ENCODE assay signal across 30 cellular contexts in the genomic region with DNA sequence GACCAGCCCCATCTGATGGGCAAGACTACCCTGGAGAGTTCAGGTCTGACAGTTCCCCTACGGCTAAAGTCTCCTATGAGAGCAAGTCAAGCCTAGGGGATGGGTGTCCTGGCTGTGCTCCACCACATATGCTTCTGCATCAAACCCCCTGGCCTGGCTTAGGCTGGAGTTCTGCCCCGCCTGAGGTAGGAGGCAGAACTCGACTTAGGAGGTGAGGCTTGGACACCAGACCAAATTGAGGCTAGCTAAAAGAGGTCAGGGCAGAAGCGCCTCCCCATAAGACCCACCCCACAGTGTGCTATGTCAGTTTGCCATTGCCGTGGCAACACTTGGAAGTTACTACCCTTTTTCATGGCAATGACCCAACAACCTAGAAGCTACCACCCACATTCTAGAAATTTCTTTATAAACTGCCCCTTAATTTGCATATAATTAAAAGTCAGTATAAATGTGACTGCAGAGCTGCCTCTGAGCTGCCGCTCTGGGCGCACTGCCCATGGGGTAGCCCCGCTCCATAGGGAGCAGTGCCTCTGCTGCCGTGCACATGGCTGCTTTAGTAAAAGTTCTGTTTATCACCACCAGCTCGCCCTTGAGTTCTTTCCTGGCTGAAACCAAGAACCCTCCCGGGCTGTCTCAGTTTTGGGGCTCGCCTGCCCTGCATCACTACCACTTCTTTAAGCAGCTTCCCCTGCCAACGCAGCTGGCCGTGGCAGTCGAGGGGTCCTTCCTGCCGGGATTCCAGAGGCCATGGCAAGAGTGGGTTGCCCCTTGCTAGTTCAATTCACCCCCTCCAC. TPM values are rescaled to one million over a fixed set of nuclear protein-coding genes. Genes with fewer than 3 reads are reported as not detected.
DNase-seq lines count a peak whose midpoint lies in the region; ATAC-seq and TF ChIP-seq lines count a peak whose summit lies in the region.
"Had no signal": no experiment of that assay in that cellular context is flagged by ENCODE, and none has a peak within 500 bp of the region (broad histone marks: within the 10 kb centered on the region; RNA-seq: fewer than 3 reads in every experiment).

No MANE protein-coding gene starts in this region.

- no peak for TF ChIP-seq CTCF in upper lobe of left lung (IDR thresholded peaks at IDR 0.05)

- CTCF ChIA-PET in T-cell (lab: Charles Lee): no interaction called here

- H3K4me1 Mint-ChIP-seq in T-cell (peaks cover 51 to 56% (median 53%) of the 10 kb centered on the region in 3 donors), naive B cell (peaks cover 35 to 48% (median 35%) of the 10 kb centered on the region in 3 donors)
- H3K4me1 Mint-ChIP-seq: neural crest cell had no signal

- peaks cover 7 to 10% (median 8%) of the 10 kb centered on the region in 3 donors for H3K9me3 Mint-ChIP-seq in T-cell
- H3K9me3 Mint-ChIP-seq in naive B cell: peaks cover 0 to 33% (median 21%) of the 10 kb centered on the region in 7 donors

- H3K36me3 Mint-ChIP-seq in T-cell (peaks cover 67% of the 10 kb centered on the region), naive B cell (peaks cover 10 to 24% of the 10 kb centered on the region in 2 donors)

- H3K27me3 ChIP-seq in right cardiac atrium (ENCODE audit: control insufficient read depth, insufficient read depth) (no peaks in the 10 kb centered on the region), upper lobe of left lung (no peaks in the 10 kb centered on the region)
- H3K27me3 ChIP-seq: breast epithelium, SJCRH30, transverse colon had no signal

- H3K27me3 Mint-ChIP-seq in T-cell (no peaks in the 10 kb centered on the region), naive B cell (no peaks in the 10 kb centered on the region)
- H3K27me3 Mint-ChIP-seq: activated CD4-positive, alpha-beta memory T cell treated with anti-CD3 and anti-CD28 coated beads for 36 hours had no signal

- H3K27ac ChIP-seq in right cardiac atrium (ENCODE audit: low read length) (no peak overlapping the region), upper lobe of left lung (no peak overlapping the region)
- H3K27ac ChIP-seq: breast epithelium, KMS-11, psoas muscle, SJCRH30, transverse colon had no signal

- WGBS in right cardiac atrium: 92% methylated on average over 16 of the region's 16 CpGs
- WGBS in upper lobe of left lung, 2 donors: 89 to 93% methylated on average over 11 to 16 of the region's 16 CpGs

- no peaks in the 10 kb centered on the region for H3K4me1 ChIP-seq in right cardiac atrium (ENCODE audit: control insufficient read depth, insufficient read depth, low read length)
- peaks cover 0 to 8% (median 3%) of the 10 kb centered on the region in 4 donors for H3K4me1 ChIP-seq in upper lobe of left lung
- H3K4me1 ChIP-seq: breast epithelium, psoas muscle, SJCRH30, transverse colon had no signal

- no peak for TF ChIP-seq POLR2A in upper lobe of left lung (IDR thresholded peaks at IDR 0.05)

- no peak for TF ChIP-seq EP300 in upper lobe of left lung (IDR thresholded peaks at IDR 0.05)

- H3K9me3 ChIP-seq in right cardiac atrium (ENCODE audit: control insufficient read depth, low read length) (no peaks in the 10 kb centered on the region), upper lobe of left lung (peaks cover 23 to 33% (median 24%) of the 10 kb centered on the region in 4 donors)

- H3K27ac Mint-ChIP-seq in T-cell (peak overlapping the region; percentile 96), naive B cell (peak overlapping the region in 5 of 6 donors; percentile 56 to 90 (median 85))

- DNase-seq in right cardiac atrium (no peak), Right ventricle myocardium superior (no peak), T-cell (no peak), naive B cell (no peak), upper lobe of left lung (peak in 1 of 2 donors; percentile 34)
- no peak for DNase-seq in activated CD4-positive, alpha-beta T cell treated with anti-CD3 and anti-CD28 coated beads for 4 hours
- DNase-seq: activated CD4-positive, alpha-beta memory T cell treated with anti-CD3 and anti-CD28 coated beads for 36 hours; activated gamma-delta T cell; amygdala; DMS79; GF-D8; MM.1S; NCI-H1436; NCI-H748 treated with DMSO at 0.1 percent for 48 hours; psoas muscle; SJCRH30; T-helper 1 cell; transverse colon had no signal

- H3K4me3 Mint-ChIP-seq in T-cell (peak overlapping the region in 1 of 3 donors; percentile 71), naive B cell (peak overlapping the region in 5 of 8 donors; percentile 10 to 79 (median 53))
- H3K4me3 Mint-ChIP-seq: activated CD4-positive, alpha-beta memory T cell treated with anti-CD3 and anti-CD28 coated beads for 36 hours; neural crest cell had no signal

- H3K4me3 ChIP-seq in right cardiac atrium (ENCODE audit: low read length): no peak overlapping the region
- no peak overlapping the region for H3K4me3 ChIP-seq in upper lobe of left lung
- H3K4me3 ChIP-seq: breast epithelium, HAP-1, psoas muscle, SJCRH30, transverse colon had no signal

- peaks cover 6 to 70% (median 45%) of the 10 kb centered on the region in 4 donors for H3K36me3 ChIP-seq in upper lobe of left lung
- H3K36me3 ChIP-seq: breast epithelium had no signal

- ATAC-seq in right cardiac atrium (peak; percentile 22 to 31), Right ventricle myocardium superior (ENCODE audit: poor library complexity) (no peak), T-cell (replicated peaks in 1 of 4) (no peak), naive B cell (ENCODE audit: low read depth in 2 of 2) (peak in 1 of 2 donors; percentile 44), upper lobe of left lung (ENCODE audit: low FRiP score in 2 of 2) (peak; percentile 21 to 61), HG03196 (IDR thresholded peaks at IDR 0.05; ENCODE audit: unreplicated experiment) (no peak), SK-N-SH treated with all-trans-retinoic acid at 6 μM for 48 hours (no peak)

- intact Hi-C loops in right cardiac atrium (cut with DNase I) (no loop called here), Right ventricle myocardium superior (cut with DNase I) (no loop called here)

- POLR2A ChIA-PET in T-cell (lab: Charles Lee): no interaction called here

TF ChIP-seq in SK-N-SH treated with all-trans-retinoic acid at 6 μM for 48 hours, 23 proteins besides CTCF, POLR2A, EP300 and RAD21 (continues in another document):
- no peak for TF ChIP-seq ARNTL (CRISPR knock-in tag; IDR thresholded peaks at IDR 0.05; ENCODE audit: borderline replicate concordance, low read depth)
- no peak for TF ChIP-seq GLIS3 (CRISPR knock-in tag; IDR thresholded peaks at IDR 0.05)
- TF ChIP-seq RARB (CRISPR knock-in tag; IDR thresholded peaks at IDR 0.05): no peak
- TF ChIP-seq ZFP3 (CRISPR knock-in tag; IDR thresholded peaks at IDR 0.05): no peak
- no peak for TF ChIP-seq PATZ1 (CRISPR knock-in tag; IDR thresholded peaks at IDR 0.05; ENCODE audit: borderline replicate concordance)
- no peak for TF ChIP-seq ZNF70 (CRISPR knock-in tag; IDR thresholded peaks at IDR 0.05)
- TF ChIP-seq BACH2 (CRISPR knock-in tag; IDR thresholded peaks at IDR 0.05; ENCODE audit: borderline replicate concordance): no peak
- TF ChIP-seq ESRRG (CRISPR knock-in tag; IDR thresholded peaks at IDR 0.05): no peak
- TF ChIP-seq, protein P1, sequence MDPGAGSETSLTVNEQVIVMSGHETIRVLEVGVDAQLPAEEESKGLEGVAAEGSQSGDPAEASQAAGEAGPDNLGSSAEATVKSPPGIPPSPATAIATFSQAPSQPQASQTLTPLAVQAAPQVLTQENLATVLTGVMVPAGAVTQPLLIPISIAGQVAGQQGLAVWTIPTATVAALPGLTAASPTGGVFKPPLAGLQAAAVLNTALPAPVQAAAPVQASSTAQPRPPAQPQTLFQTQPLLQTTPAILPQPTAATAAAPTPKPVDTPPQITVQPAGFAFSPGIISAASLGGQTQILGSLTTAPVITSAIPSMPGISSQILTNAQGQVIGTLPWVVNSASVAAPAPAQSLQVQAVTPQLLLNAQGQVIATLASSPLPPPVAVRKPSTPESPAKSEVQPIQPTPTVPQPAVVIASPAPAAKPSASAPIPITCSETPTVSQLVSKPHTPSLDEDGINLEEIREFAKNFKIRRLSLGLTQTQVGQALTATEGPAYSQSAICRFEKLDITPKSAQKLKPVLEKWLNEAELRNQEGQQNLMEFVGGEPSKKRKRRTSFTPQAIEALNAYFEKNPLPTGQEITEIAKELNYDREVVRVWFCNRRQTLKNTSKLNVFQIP (CRISPR knock-in tag; IDR thresholded peaks at IDR 0.05; ENCODE audit: borderline replicate concordance, low read depth): no peak
- no peak for TF ChIP-seq TCF4 (CRISPR knock-in tag; IDR thresholded peaks at IDR 0.05; ENCODE audit: borderline replicate concordance)
- no peak for TF ChIP-seq SNAI2 (CRISPR knock-in tag; IDR thresholded peaks at IDR 0.05)
- TF ChIP-seq CSDC2 (CRISPR knock-in tag; IDR thresholded peaks at IDR 0.05): no peak

RNA-seq across cellular contexts. Expression of gene AP1M1, which starts 20.2 kb away (rescaled TPM):
- total RNA-seq in right cardiac atrium (10 to 100 TPM; 38.7 to 65.5 (median 50.4) TPM), Right ventricle myocardium superior (35.6 TPM), T-cell (100 to 1,000 TPM in 4 of 5 donors, 10 to 100 TPM in 1; 94.9 to 171 (median 133) TPM), upper lobe of left lung (10 to 100 TPM; 45.7 to 87.7 (median 62.5) TPM)
- polyA plus RNA-seq in right cardiac atrium (37.1 TPM), naive B cell (ENCODE audit: low read depth in 6 of 6) (100 to 1,000 TPM; 121 to 135 (median 122) TPM)

RNA-seq across cellular contexts. Expression of gene FAM32A, which starts 32.7 kb away (rescaled TPM):
- total RNA-seq in right cardiac atrium: 10 to 100 TPM; 37.5 to 42.5 (median 40.1) TPM
- polyA plus RNA-seq in right cardiac atrium: 49.3 TPM
- 33.9 TPM for total RNA-seq in Right ventricle myocardium superior
- total RNA-seq in T-cell: 10 to 100 TPM; 42.1 to 60.6 (median 53.3) TPM
- polyA plus RNA-seq in naive B cell (ENCODE audit: low read depth in 6 of 6): 100 to 1,000 TPM; 123 to 235 (median 155) TPM
- total RNA-seq in upper lobe of left lung: 10 to 100 TPM; 47.1 to 84.8 (median 58.5) TPM

RNA-seq across cellular contexts. Expression of gene CIB3, which starts 44.5 kb away (rescaled TPM):
- not detected for total RNA-seq in right cardiac atrium
- polyA plus RNA-seq in right cardiac atrium: not detected
- total RNA-seq in Right ventricle myocardium superior: not detected
- total RNA-seq in T-cell: not detected
- polyA plus RNA-seq in naive B cell (ENCODE audit: low read depth in 6 of 6): not detected
- not detected for total RNA-seq in upper lobe of left lung
- total RNA-seq: activated CD4-positive, alpha-beta memory T cell treated with anti-CD3 and anti-CD28 coated beads for 36 hours; epithelial cell of proximal tubule; lower leg skin; mononuclear cell; neural crest cell; psoas muscle; SJCRH30; skeletal muscle tissue; transverse colon had no signal
- polyA plus RNA-seq: BJ, keratinocyte, psoas muscle had no signal

Comparison
In these comparisons a context has a peak if more than half of its experiments do, and no peak if none do; other contexts are left out.
1. ATAC-seq: peak in right cardiac atrium (2 of 2) and upper lobe of left lung (2 of 2); none in Right ventricle myocardium superior (single experiment), T-cell (0 of 4), HG03196 (single experiment) and SK-N-SH treated with all-trans-retinoic acid at 6 μM for 48 hours (single experiment).